In genomic region chr11:134037093-134037908, GRCh38 we compare ENCODE assay signal across 8 cellular contexts.
DNase-seq lines count a peak whose midpoint lies in the region; ATAC-seq and TF ChIP-seq lines count a peak whose summit lies in the region.

No MANE protein-coding gene starts in this region.

- POLR2A ChIA-PET in HEK293 (lab: Yijun Ruan, JAX), result interaction anchor here (0.6 to 1.5 kb wide), 5 partner anchors 11 to 110 kb away, joined by 3 to 6 read pairs (median 4); no protein-coding TSS in a partner anchor

- peak overlapping the region; percentile 60; the same call in 1 of the 2 replicates for H3K27ac ChIP-seq in HEK293 (ENCODE audit: extremely low read depth, low read depth, low read length)
- peak overlapping the region; percentile 30 for H3K27ac ChIP-seq in epithelial cell of prostate

- ATAC-seq in stimulated activated naive CD8-positive, alpha-beta T cell treated with anti-CD3 and anti-CD28 coated beads, Interleukin-15, amount 100 ng/mL, for 72 hours, result peak; percentile 53

- H3K9ac ChIP-seq in mucosa of stomach (ENCODE audit: low read length), result peak overlapping the region; percentile 64

- TF ChIP-seq CTCF in HEK293 (tag by site-specific recombination; IDR thresholded peaks at IDR 0.05), result no peak

- H3K9me3 ChIP-seq in HEK293 (ENCODE audit: control insufficient read depth, insufficient read depth, low read depth, low read length) (no peaks in the 10 kb centered on the region), mucosa of stomach (ENCODE audit: control insufficient read depth, low read length) (no peaks in the 10 kb centered on the region)

- peaks cover 16% of the 10 kb centered on the region for H3K27me3 ChIP-seq in mucosa of stomach (ENCODE audit: control insufficient read depth, insufficient read depth, low read length)

- peaks cover 52% of the 10 kb centered on the region for H3K4me1 Mint-ChIP-seq in stimulated activated naive CD8-positive, alpha-beta T cell treated with anti-CD3 and anti-CD28 coated beads, Interleukin-15, amount 100 ng/mL, for 72 hours

- peak overlapping the region; percentile 90 to 91 for H3K27ac Mint-ChIP-seq in stimulated activated naive CD8-positive, alpha-beta T cell treated with anti-CD3 and anti-CD28 coated beads, Interleukin-15, amount 100 ng/mL, for 72 hours

- peak overlapping the region; percentile 89 to 94 for H3K4me3 Mint-ChIP-seq in stimulated activated naive CD8-positive, alpha-beta T cell treated with anti-CD3 and anti-CD28 coated beads, Interleukin-15, amount 100 ng/mL, for 72 hours

- no peaks in the 10 kb centered on the region for H3K27me3 Mint-ChIP-seq in stimulated activated naive CD8-positive, alpha-beta T cell treated with anti-CD3 and anti-CD28 coated beads, Interleukin-15, amount 100 ng/mL, for 72 hours

- CTCF ChIA-PET in HEK293 (lab: Yijun Ruan, JAX), result interaction anchor here (0.6 to 1.2 kb wide), 5 partner anchors 10 to 109 kb away, joined by 5 to 10 read pairs (median 5); no protein-coding TSS in a partner anchor

- H3K36me3 ChIP-seq in HEK293 (ENCODE audit: control insufficient read depth in 2 of 2, insufficient read depth in 1 of 2, low read length in 2 of 2), result no peaks in the 10 kb centered on the region
- H3K36me3 ChIP-seq in mucosa of stomach (ENCODE audit: control insufficient read depth, insufficient read depth, low read length), result no peaks in the 10 kb centered on the region

- peak overlapping the region; percentile 47 for H3K4me3 ChIP-seq in HEK293 (ENCODE audit: low read depth, low read length)
- H3K4me3 ChIP-seq in mucosa of stomach (ENCODE audit: low read length), result peak overlapping the region; percentile 18

- peak; percentile 78 for DNase-seq in GF-D8 (lab: John Stamatoyannopoulos, UW)
- DNase-seq in NCI-H2029 (lab: John Stamatoyannopoulos, UW), result peak; percentile 63
- DNase-seq in activated CD8-positive, alpha-beta memory T cell treated with anti-CD3 and anti-CD28 coated beads, Interleukin-2, amount 50 U/mL, for 48 hours, result peak; percentile 76
- no peak for DNase-seq in epithelial cell of prostate (ENCODE audit: low read depth, low spot score)
- DNase-seq in stimulated activated naive CD8-positive, alpha-beta T cell treated with anti-CD3 and anti-CD28 coated beads, Interleukin-15, amount 100 ng/mL, for 72 hours, result peak; percentile 43 to 52
- DNase-seq in 8988T, result no peak

- no peaks in the 10 kb centered on the region for H3K9me3 Mint-ChIP-seq in stimulated activated naive CD8-positive, alpha-beta T cell treated with anti-CD3 and anti-CD28 coated beads, Interleukin-15, amount 100 ng/mL, for 72 hours

- H3K4me1 ChIP-seq in HEK293 (ENCODE audit: control insufficient read depth, insufficient read depth, low read length) (no peaks in the 10 kb centered on the region), mucosa of stomach (ENCODE audit: control insufficient read depth, insufficient read depth, low read length) (peaks cover 52% of the 10 kb centered on the region)

TF ChIP-seq in HEK293, 187 proteins besides CTCF, POLR2A, EP300 and RAD21 (continues in another document):
- TF ChIP-seq ZNF521 (tag by site-specific recombination; IDR thresholded peaks at IDR 0.05), result no peak
- TF ChIP-seq ZNF596 (tag by site-specific recombination; IDR thresholded peaks at IDR 0.05), result no peak
- peak; percentile 53 for TF ChIP-seq ZNF335 (tag by site-specific recombination; conservative IDR thresholded peaks at IDR 0.05)
- no peak for TF ChIP-seq ZNF830 (tag by site-specific recombination; IDR thresholded peaks at IDR 0.05; ENCODE audit: low read depth)
- TF ChIP-seq, protein P1, sequence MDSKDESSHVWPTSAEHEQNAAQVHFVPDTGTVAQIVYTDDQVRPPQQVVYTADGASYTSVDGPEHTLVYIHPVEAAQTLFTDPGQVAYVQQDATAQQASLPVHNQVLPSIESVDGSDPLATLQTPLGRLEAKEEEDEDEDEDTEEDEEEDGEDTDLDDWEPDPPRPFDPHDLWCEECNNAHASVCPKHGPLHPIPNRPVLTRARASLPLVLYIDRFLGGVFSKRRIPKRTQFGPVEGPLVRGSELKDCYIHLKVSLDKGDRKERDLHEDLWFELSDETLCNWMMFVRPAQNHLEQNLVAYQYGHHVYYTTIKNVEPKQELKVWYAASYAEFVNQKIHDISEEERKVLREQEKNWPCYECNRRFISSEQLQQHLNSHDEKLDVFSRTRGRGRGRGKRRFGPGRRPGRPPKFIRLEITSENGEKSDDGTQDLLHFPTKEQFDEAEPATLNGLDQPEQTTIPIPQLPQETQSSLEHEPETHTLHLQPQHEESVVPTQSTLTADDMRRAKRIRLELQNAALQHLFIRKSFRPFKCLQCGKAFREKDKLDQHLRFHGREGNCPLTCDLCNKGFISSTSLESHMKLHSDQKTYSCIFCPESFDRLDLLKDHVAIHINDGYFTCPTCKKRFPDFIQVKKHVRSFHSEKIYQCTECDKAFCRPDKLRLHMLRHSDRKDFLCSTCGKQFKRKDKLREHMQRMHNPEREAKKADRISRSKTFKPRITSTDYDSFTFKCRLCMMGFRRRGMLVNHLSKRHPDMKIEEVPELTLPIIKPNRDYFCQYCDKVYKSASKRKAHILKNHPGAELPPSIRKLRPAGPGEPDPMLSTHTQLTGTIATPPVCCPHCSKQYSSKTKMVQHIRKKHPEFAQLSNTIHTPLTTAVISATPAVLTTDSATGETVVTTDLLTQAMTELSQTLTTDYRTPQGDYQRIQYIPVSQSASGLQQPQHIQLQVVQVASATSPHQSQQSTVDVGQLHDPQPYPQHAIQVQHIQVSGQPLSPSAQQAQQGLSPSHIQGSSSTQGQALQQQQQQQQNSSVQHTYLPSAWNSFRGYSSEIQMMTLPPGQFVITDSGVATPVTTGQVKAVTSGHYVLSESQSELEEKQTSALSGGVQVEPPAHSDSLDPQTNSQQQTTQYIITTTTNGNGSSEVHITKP (tag by site-specific recombination; IDR thresholded peaks at IDR 0.05), result no peak
- TF ChIP-seq ZNF16 (tag by site-specific recombination; IDR thresholded peaks at IDR 0.05; ENCODE audit: low read depth), result no peak
- no peak for TF ChIP-seq ZBTB7A (tag by site-specific recombination; IDR thresholded peaks at IDR 0.05; ENCODE audit: low read depth)
- no peak for TF ChIP-seq ZBTB44 (tag by site-specific recombination; IDR thresholded peaks at IDR 0.05)
- TF ChIP-seq ZBTB20 (tag by site-specific recombination; IDR thresholded peaks at IDR 0.05), result peak; percentile 75; the same call in 1 of the 2 replicates
- TF ChIP-seq SALL2 (tag by site-specific recombination; IDR thresholded peaks at IDR 0.05; ENCODE audit: borderline replicate concordance), result no peak
- no peak for TF ChIP-seq ZNF624 (tag by site-specific recombination; IDR thresholded peaks at IDR 0.05)
- no peak for TF ChIP-seq PRDM6 (tag by site-specific recombination; IDR thresholded peaks at IDR 0.05)
- no peak for TF ChIP-seq ZNF785 (tag by site-specific recombination; IDR thresholded peaks at IDR 0.05)
- no peak for TF ChIP-seq ZNF37A (tag by site-specific recombination; IDR thresholded peaks at IDR 0.05)
- no peak for TF ChIP-seq SETDB1 (IDR thresholded peaks at IDR 0.05; ENCODE audit: insufficient read length, low read length)
- TF ChIP-seq ZSCAN16 (tag by site-specific recombination; IDR thresholded peaks at IDR 0.05), result no peak
- TF ChIP-seq ZNF354C (tag by site-specific recombination; IDR thresholded peaks at IDR 0.05; ENCODE audit: borderline replicate concordance, low read depth), result no peak
- no peak for TF ChIP-seq ZNF175 (tag by site-specific recombination; IDR thresholded peaks at IDR 0.05)
- TF ChIP-seq ZNF510 (tag by site-specific recombination; IDR thresholded peaks at IDR 0.05; ENCODE audit: insufficient replicate concordance), result no peak
- TF ChIP-seq ZNF768 (tag by site-specific recombination; IDR thresholded peaks at IDR 0.05), result no peak
- no peak for TF ChIP-seq ZNF394 (tag by site-specific recombination; IDR thresholded peaks at IDR 0.05; ENCODE audit: borderline replicate concordance)
- TF ChIP-seq ZNF155 (tag by site-specific recombination; IDR thresholded peaks at IDR 0.05), result no peak
- TF ChIP-seq ZNF549 (tag by site-specific recombination; IDR thresholded peaks at IDR 0.05), result no peak
- peak; percentile 93 for TF ChIP-seq ZFHX2 (tag by site-specific recombination; conservative IDR thresholded peaks at IDR 0.05)

Comparison
In these comparisons a context has a peak if more than half of its experiments do, and no peak if none do; other contexts are left out.
1. DNase-seq: peak in GF-D8 (single experiment), NCI-H2029 (single experiment), activated CD8-positive, alpha-beta memory T cell treated with anti-CD3 and anti-CD28 coated beads, Interleukin-2, amount 50 U/mL, for 48 hours (single experiment) and stimulated activated naive CD8-positive, alpha-beta T cell treated with anti-CD3 and anti-CD28 coated beads, Interleukin-15, amount 100 ng/mL, for 72 hours (2 of 2); none in epithelial cell of prostate (single experiment) and 8988T (single experiment).